Comparison of ENCODE assay signal across 11 cellular contexts in the genomic region with DNA sequence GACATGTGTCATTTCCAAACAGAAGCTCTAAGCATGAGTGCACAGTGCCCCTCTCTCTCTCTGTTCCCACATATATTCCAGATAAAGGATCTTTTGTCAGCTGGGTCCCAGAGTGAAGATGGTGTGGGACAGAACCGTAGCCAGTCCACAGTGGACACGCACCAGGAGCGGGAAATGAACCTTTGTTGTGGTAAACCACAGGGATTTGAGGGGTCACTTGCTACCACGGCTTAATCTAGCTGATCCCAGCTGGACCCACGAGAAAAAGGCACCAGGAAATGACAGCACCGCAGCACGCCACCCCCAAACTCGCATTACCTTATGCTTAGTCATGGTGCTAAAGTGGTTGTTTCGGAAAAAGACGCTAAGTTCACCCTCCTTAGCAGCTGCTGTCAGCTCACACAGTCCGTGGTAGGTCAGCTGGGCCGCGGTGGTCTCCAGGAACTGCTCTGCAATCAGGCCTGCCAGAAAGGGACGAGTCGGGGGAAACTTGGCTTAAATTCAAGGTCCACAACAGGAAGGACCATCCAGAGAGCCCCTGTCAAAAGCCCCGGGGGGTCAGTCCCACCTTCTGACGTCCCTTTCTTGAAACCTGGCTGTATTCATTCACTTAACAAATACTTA. TPM values are rescaled to one million over a fixed set of nuclear protein-coding genes. Genes with fewer than 3 reads are reported as not detected.
DNase-seq lines count a peak whose midpoint lies in the region; ATAC-seq, FAIRE-seq and TF ChIP-seq lines count a peak whose summit lies in the region.
"Had no signal": no experiment of that assay in that cellular context is flagged by ENCODE, and none has a peak within 500 bp of the region (broad histone marks: within the 10 kb centered on the region; RNA-seq: fewer than 3 reads in every experiment).

No MANE protein-coding gene starts in this region.

- no peak for FAIRE-seq in urothelium cell line (lab: Jason Lieb, UNC)

- DNase-seq in left ventricle myocardium inferior (no peak), right atrium auricular region (ENCODE audit: low spot score) (no peak), kidney epithelial cell (ENCODE audit: low read depth) (peak; percentile 56), urothelium cell line (ENCODE audit: low spot score) (peak; percentile 64), GM13976 (ENCODE audit: low spot score) (no peak)
- peak; percentile 52 to 60 for DNase-seq in activated T-cell treated with anti-CD3 and anti-CD28 coated beads, Interleukin-2, amount 50 U/mL, for 48 hours
- DNase-seq: PC-9; retina; stimulated activated naive B cell treated with anti-CD40 and anti-IgM and Interleukin-4, amounts not matched to agents 10 μg/mL and 1 μg/mL and 100 μg/mL, for 72 hours had no signal

- ATAC-seq in GM18870 (IDR thresholded peaks at IDR 0.05; ENCODE audit: unreplicated experiment): no peak
- no peak for ATAC-seq in GM21786 (IDR thresholded peaks at IDR 0.05; ENCODE audit: unreplicated experiment)
- ATAC-seq: stimulated activated naive B cell treated with anti-CD40 and anti-IgM and Interleukin-4, amounts not matched to agents 10 μg/mL and 1 μg/mL and 100 μg/mL, for 72 hours had no signal

- H3K4me1 ChIP-seq in left ventricle myocardium inferior (peaks cover 48% of the 10 kb centered on the region), right atrium auricular region (peaks cover 0 to 38% of the 10 kb centered on the region in 2 donors)

- H3K9me3 ChIP-seq in left ventricle myocardium inferior (replicated peaks) (no peaks in the 10 kb centered on the region), right atrium auricular region (no peaks in the 10 kb centered on the region)

- H3K4me3 ChIP-seq in left ventricle myocardium inferior: no peak overlapping the region
- no peak overlapping the region for H3K4me3 ChIP-seq in right atrium auricular region
- H3K4me3 ChIP-seq in kidney epithelial cell (ENCODE audit: low read depth, low read length): no peak overlapping the region
- H3K4me3 ChIP-seq: PC-9 had no signal

- in situ Hi-C loops in GM13976 (cut with MboI; ENCODE audit: low sequenced_read_pairs, unreplicated experiment): no loop called here

- intact Hi-C loops in left ventricle myocardium inferior (cut with micrococcal nuclease): no loop called here

- H3K27ac ChIP-seq in left ventricle myocardium inferior (replicated peaks) (peak overlapping the region; percentile 1), right atrium auricular region (no peak overlapping the region)
- H3K27ac ChIP-seq: PC-9 had no signal

- H3K27me3 ChIP-seq in left ventricle myocardium inferior (ENCODE audit: low read depth) (no peaks in the 10 kb centered on the region), right atrium auricular region (no peaks in the 10 kb centered on the region), kidney epithelial cell (ENCODE audit: control insufficient read depth, insufficient read depth, low read length) (no peaks in the 10 kb centered on the region)

- peaks cover 60% of the 10 kb centered on the region for H3K36me3 ChIP-seq in left ventricle myocardium inferior
- H3K36me3 ChIP-seq in right atrium auricular region: peaks cover 62% of the 10 kb centered on the region
- peaks cover 2% of the 10 kb centered on the region for H3K36me3 ChIP-seq in kidney epithelial cell (ENCODE audit: control insufficient read depth, insufficient read depth, low read length)

- TF ChIP-seq CTCF in left ventricle myocardium inferior (IDR thresholded peaks at IDR 0.05; ENCODE audit: borderline replicate concordance) (no peak), right atrium auricular region (IDR thresholded peaks at IDR 0.05) (no peak), kidney epithelial cell (IDR thresholded peaks at IDR 0.05; ENCODE audit: insufficient read depth, low read length, poor library complexity, severe bottlenecking) (no peak), GM13976 (IDR thresholded peaks at IDR 0.05; ENCODE audit: borderline replicate concordance, control extremely low read depth, extremely low read depth, insufficient read depth, missing control alignments) (no peak)

RNA-seq across cellular contexts. Expression of gene MINDY1, which starts 7.5 kb away (rescaled TPM):
- total RNA-seq in left ventricle myocardium inferior (44.3 TPM), right atrium auricular region (10 to 100 TPM; 62.2 to 72.3 TPM), kidney epithelial cell (7.7 and 8.4 TPM in 2 replicates)

RNA-seq across cellular contexts. Expression of gene PRUNE1, which starts 9.1 kb away (rescaled TPM):
- total RNA-seq in left ventricle myocardium inferior (42.8 TPM), right atrium auricular region (10 to 100 TPM; 52.0 to 68.4 TPM), kidney epithelial cell (12.1 and 15.8 TPM in 2 replicates)

RNA-seq across cellular contexts. Expression of gene ANXA9, which starts 17.1 kb away (rescaled TPM):
- total RNA-seq in left ventricle myocardium inferior (0.14 TPM), right atrium auricular region (1 to 10 TPM; 1.6 to 7.7 TPM), kidney epithelial cell (0.21 and 1.3 TPM in 2 replicates)

RNA-seq across cellular contexts. Expression of gene CERS2, which starts 24.5 kb away (rescaled TPM):
- total RNA-seq in left ventricle myocardium inferior (78.9 TPM), right atrium auricular region (10 to 100 TPM; 47.9 to 91.4 TPM), kidney epithelial cell (138 and 143 TPM in 2 replicates)

RNA-seq across cellular contexts. Expression of gene BNIPL, which starts 37.2 kb away (rescaled TPM):
- total RNA-seq in left ventricle myocardium inferior (0.47 TPM), right atrium auricular region (under 1 TPM; 0.22 to 0.24 TPM), kidney epithelial cell (0.17 TPM in 1 of 2 replicates, not detected in the other)

Comparison
In these comparisons a context has a peak if more than half of its experiments do, and no peak if none do; other contexts are left out.
1. DNase-seq: peak in activated T-cell treated with anti-CD3 and anti-CD28 coated beads, Interleukin-2, amount 50 U/mL, for 48 hours (2 of 2), kidney epithelial cell (single experiment) and urothelium cell line (single experiment); none in left ventricle myocardium inferior (single experiment), right atrium auricular region (single experiment) and GM13976 (single experiment).